Comparison of ENCODE assay signal across 8 cellular contexts in the genomic region with DNA sequence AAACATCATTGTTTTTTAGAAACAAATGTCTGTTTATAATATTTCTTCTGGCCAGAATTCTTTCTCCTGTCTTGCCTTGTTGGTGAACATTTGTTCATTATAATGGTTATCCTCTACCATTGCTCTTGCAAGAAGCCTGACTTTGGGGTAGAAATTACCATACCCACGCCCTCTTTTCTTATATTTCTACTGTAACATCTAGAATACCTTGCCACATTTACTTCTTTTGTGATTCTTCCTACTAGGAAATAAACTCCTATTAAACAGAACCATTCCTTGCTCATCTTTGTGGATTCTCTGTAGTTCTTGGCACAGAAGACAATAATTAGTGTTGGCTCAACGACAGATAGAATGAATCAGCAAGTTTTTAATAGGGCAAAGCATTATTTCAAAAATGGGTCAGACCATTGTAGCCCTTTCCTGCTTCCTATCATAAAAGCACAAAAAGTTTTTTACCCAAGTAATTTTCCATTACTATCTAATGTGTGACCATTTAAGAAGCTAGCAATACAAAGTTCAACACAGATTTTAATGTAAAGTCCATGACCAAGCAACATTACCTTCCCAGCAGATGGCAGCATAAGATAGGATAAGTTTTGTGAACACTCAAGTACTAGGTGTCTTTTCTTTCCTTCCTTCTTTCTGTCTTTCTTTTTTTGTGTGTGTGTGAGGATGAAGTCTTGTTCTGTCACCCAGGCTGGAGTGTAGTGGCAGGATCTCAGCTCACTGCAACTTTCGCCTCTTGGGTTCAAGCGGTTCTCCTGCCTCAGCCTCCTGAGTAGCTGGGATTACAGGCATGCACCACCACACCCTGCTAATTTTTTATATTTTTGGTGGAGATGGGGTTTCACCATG.
DNase-seq lines count a peak whose midpoint lies in the region; ATAC-seq and TF ChIP-seq lines count a peak whose summit lies in the region.

No MANE protein-coding gene starts in this region.

- peak; percentile 82 for ATAC-seq in GM18907 (IDR thresholded peaks at IDR 0.05; ENCODE audit: unreplicated experiment)
- peak; percentile 64 for ATAC-seq in HG03460 (IDR thresholded peaks at IDR 0.05; ENCODE audit: unreplicated experiment)
- peak; percentile 79 for ATAC-seq in body of pancreas

- 49% methylated on average over 4 of the region's 4 CpGs for WGBS in body of pancreas, 2 donors
- 63 to 68% methylated on average over 4 of the region's 4 CpGs for whole genome bisulfite sequencing in thyroid gland, 2 donors

- no peaks in the 10 kb centered on the region for H3K27me3 ChIP-seq in body of pancreas
- H3K27me3 ChIP-seq in thyroid gland = no peaks in the 10 kb centered on the region

- H3K36me3 ChIP-seq in body of pancreas (replicated peaks in 1 of 2; ENCODE audit: insufficient read depth in 1 of 2, low read depth in 2 of 2) = no peaks in the 10 kb centered on the region
- no peaks in the 10 kb centered on the region for H3K36me3 ChIP-seq in thyroid gland

- H3K4me3 ChIP-seq in body of pancreas (no peak overlapping the region), thyroid gland (replicated peaks in 1 of 3) (no peak overlapping the region)

- H3K27ac ChIP-seq in body of pancreas (no peak overlapping the region), thyroid gland (peak overlapping the region; percentile 68 to 81 (median 75))

- TF ChIP-seq POLR2A in body of pancreas (IDR thresholded peaks at IDR 0.05) (no peak), thyroid gland (IDR thresholded peaks at IDR 0.05) (no peak)

- H3K4me1 ChIP-seq in body of pancreas = no peaks in the 10 kb centered on the region
- peaks cover 10 to 15% of the 10 kb centered on the region in 2 donors for H3K4me1 ChIP-seq in thyroid gland

- H3K9me3 ChIP-seq in body of pancreas (no peaks in the 10 kb centered on the region), thyroid gland (no peaks in the 10 kb centered on the region)

- TF ChIP-seq CTCF in body of pancreas (IDR thresholded peaks at IDR 0.05) (peak; percentile 11 to 74 (median 64)), thyroid gland (IDR thresholded peaks at IDR 0.05) (peak; percentile 24 to 89 (median 58))

- intact Hi-C loops in body of pancreas (cut with DNase I) (loop anchor here (10.0 kb wide), 1 partner anchor 515 kb away; no protein-coding TSS in a partner anchor), thyroid gland (cut with DNase I) (loop anchor here (10.0 kb wide), 2 partner anchors 215 to 515 kb away; no protein-coding TSS in a partner anchor)

- peak; percentile 44 for DNase-seq in AG20443 (ENCODE audit: low spot score)
- DNase-seq in NCI-H510A treated with DMSO at 0.1 percent for 48 hours (lab: John Stamatoyannopoulos, UW) = peak; percentile 44
- DNase-seq in body of pancreas = peak in 2 of 4 donors; percentile 15 to 44
- peak; percentile 86 for DNase-seq in iris pigment epithelial cell (ENCODE audit: low read depth)
- peak in 1 of 2 donors; percentile 2 for DNase-seq in thyroid gland
- no peak for DNase-seq in activated CD4-positive, alpha-beta T cell treated with anti-CD3 and anti-CD28 coated beads, Interleukin-2, amount 50 U/mL, for 4 hours

Comparison
In these comparisons a context has a peak if more than half of its experiments do, and no peak if none do; other contexts are left out.
1. DNase-seq: peak in AG20443 (single experiment), NCI-H510A treated with DMSO at 0.1 percent for 48 hours (single experiment) and iris pigment epithelial cell (single experiment); none in activated CD4-positive, alpha-beta T cell treated with anti-CD3 and anti-CD28 coated beads, Interleukin-2, amount 50 U/mL, for 4 hours (0 of 2).
2. H3K27ac ChIP-seq: peak in thyroid gland (3 of 3); none in body of pancreas (0 of 4).
3. Peak in every context shown above with its lines, with median percentiles within 50 percentile points of each other: ATAC-seq.